ENCODE assay signal across 6 cellular contexts in genomic region chr1:62180054-62180453, GRCh38. TPM values are rescaled to one million over a fixed set of nuclear protein-coding genes. Genes with fewer than 3 reads are reported as not detected.
"Had no signal": no experiment of that assay in that cellular context is flagged by ENCODE, and none has a peak within 500 bp of the region (broad histone marks: within the 10 kb centered on the region; RNA-seq: fewer than 3 reads in every experiment).

No MANE protein-coding gene starts in this region.

RNA-seq across cellular contexts. Expression of gene L1TD1, which starts 14.6 kb away (rescaled TPM):
- total RNA-seq: activated CD8-positive, alpha-beta T cell treated with anti-CD3 and anti-CD28 coated beads, Interleukin-2, amount 10 ng/mL, durations not matched to agents 7 days and 5 days; activated naive CD8-positive, alpha-beta T cell treated with anti-CD3 and anti-CD28 coated beads, Interleukin-2, amount 10 ng/mL, durations not matched to agents 7 days and 5 days; cerebellum; NCI-H460; T-helper 2 cell treated with Interferon-gamma antibody and Interleukin-4, amounts not matched to agents 100 ng/mL and 5 ng/mL, for 36 hours had no signal
- polyA plus RNA-seq: K562 had no signal
